8 cellular contexts compared by ENCODE assay signal in genomic region chr9:127937383-127938297, GRCh38. TPM values are rescaled to one million over a fixed set of nuclear protein-coding genes. Genes with fewer than 3 reads are reported as not detected.
DNase-seq lines count a peak whose midpoint lies in the region; ATAC-seq and TF ChIP-seq lines count a peak whose summit lies in the region.

DPM2 (minus strand) TSS chr9:127937854; CDS start chr9:127937820, 34 bp downstream.

- DNase-seq in NK-92 treated with Interleukin-12 subunit alpha and Interleukin-12 subunit beta, amount 100 ng/mL, for 24 hours (lab: John Stamatoyannopoulos, UW): peak; percentile 68
- DNase-seq in NK-92 (lab: John Stamatoyannopoulos, UW; ENCODE audit: unreplicated experiment): no peak
- peak; percentile 93 for DNase-seq in NCI-H2171 (lab: John Stamatoyannopoulos, UW)
- DNase-seq in breast epithelium (ENCODE audit: low spot score in 2 of 2): peak; percentile 63 to 79

- ATAC-seq in HG02981 (IDR thresholded peaks at IDR 0.05; ENCODE audit: unreplicated experiment): peak; percentile 95

- H3K4me1 ChIP-seq in breast epithelium (peaks cover 23 to 25% of the 10 kb centered on the region in 2 donors), iPS-20b (ENCODE audit: insufficient read depth, low read length) (peaks cover 7% of the 10 kb centered on the region), skeletal muscle tissue (ENCODE audit: control insufficient read depth in 3 of 3, insufficient read depth in 3 of 3, low read length in 3 of 3) (peaks cover 32 to 42% (median 35%) of the 10 kb centered on the region in 3 donors)

- TF ChIP-seq POLR2A in breast epithelium (IDR thresholded peaks at IDR 0.05): peak; percentile 50

- H3K27ac ChIP-seq in VCaP (peak within 1 kb of the TSS; percentile 78), breast epithelium (peak within 1 kb of the TSS; percentile 66 to 88), iPS-20b (ENCODE audit: low read length) (peak within 1 kb of the TSS; percentile 49), skeletal muscle tissue (ENCODE audit: low read depth, low read length) (peak within 1 kb of the TSS; percentile 51)

- no peaks in the 10 kb centered on the region for H3K36me3 ChIP-seq in breast epithelium
- peaks cover 31% of the 10 kb centered on the region for H3K36me3 ChIP-seq in iPS-20b (ENCODE audit: insufficient read depth, low read depth, low read length)
- H3K36me3 ChIP-seq in skeletal muscle tissue (ENCODE audit: control insufficient read depth in 3 of 3, insufficient read depth in 3 of 3, low read length in 3 of 3): peaks cover 0 to 7% (median 2%) of the 10 kb centered on the region in 3 donors

- intact Hi-C loops in breast epithelium (cut with DNase I; ENCODE audit: low total_unique reads): no loop called here

- TF ChIP-seq CTCF in VCaP (conservative IDR thresholded peaks at IDR 0.05) (no peak), breast epithelium (IDR thresholded peaks at IDR 0.05) (no peak)

- H3K4me3 ChIP-seq in breast epithelium (peak within 1 kb of the TSS; percentile 78 to 89 (median 79)), iPS-20b (ENCODE audit: low read length) (peak within 1 kb of the TSS; percentile 92), skeletal muscle tissue (ENCODE audit: low read length in 3 of 3) (peak within 1 kb of the TSS; percentile 86 to 98 (median 88))

- H3K9me3 ChIP-seq in breast epithelium: no peaks in the 10 kb centered on the region
- H3K9me3 ChIP-seq in iPS-20b (ENCODE audit: insufficient read depth, low read depth, low read length): no peaks in the 10 kb centered on the region
- no peaks in the 10 kb centered on the region for H3K9me3 ChIP-seq in skeletal muscle tissue (ENCODE audit: control insufficient read depth in 3 of 3, low read length in 3 of 3)

- peak within 1 kb of the TSS; percentile 85 for H3K9ac ChIP-seq in iPS-20b (ENCODE audit: low read depth, low read length)
- H3K9ac ChIP-seq in skeletal muscle tissue (ENCODE audit: low read depth in 1 of 3, low read length in 3 of 3): peak within 1 kb of the TSS; percentile 84 to 91 (median 85)

- H3K27me3 ChIP-seq in breast epithelium (no peaks in the 10 kb centered on the region), iPS-20b (ENCODE audit: insufficient read depth, low read length) (no peaks in the 10 kb centered on the region), skeletal muscle tissue (ENCODE audit: control insufficient read depth in 3 of 3, insufficient read depth in 3 of 3, low read length in 3 of 3) (peaks cover 0 to 4% (median 0%) of the 10 kb centered on the region in 3 donors)

RNA-seq across cellular contexts. Expression of gene DPM2, which starts in this region (rescaled TPM):
- 10 to 100 TPM; 10.6 to 17.4 (median 17.1) TPM for total RNA-seq in breast epithelium
- 7.3 TPM for total RNA-seq in skeletal muscle tissue
